In the genomic region with DNA sequence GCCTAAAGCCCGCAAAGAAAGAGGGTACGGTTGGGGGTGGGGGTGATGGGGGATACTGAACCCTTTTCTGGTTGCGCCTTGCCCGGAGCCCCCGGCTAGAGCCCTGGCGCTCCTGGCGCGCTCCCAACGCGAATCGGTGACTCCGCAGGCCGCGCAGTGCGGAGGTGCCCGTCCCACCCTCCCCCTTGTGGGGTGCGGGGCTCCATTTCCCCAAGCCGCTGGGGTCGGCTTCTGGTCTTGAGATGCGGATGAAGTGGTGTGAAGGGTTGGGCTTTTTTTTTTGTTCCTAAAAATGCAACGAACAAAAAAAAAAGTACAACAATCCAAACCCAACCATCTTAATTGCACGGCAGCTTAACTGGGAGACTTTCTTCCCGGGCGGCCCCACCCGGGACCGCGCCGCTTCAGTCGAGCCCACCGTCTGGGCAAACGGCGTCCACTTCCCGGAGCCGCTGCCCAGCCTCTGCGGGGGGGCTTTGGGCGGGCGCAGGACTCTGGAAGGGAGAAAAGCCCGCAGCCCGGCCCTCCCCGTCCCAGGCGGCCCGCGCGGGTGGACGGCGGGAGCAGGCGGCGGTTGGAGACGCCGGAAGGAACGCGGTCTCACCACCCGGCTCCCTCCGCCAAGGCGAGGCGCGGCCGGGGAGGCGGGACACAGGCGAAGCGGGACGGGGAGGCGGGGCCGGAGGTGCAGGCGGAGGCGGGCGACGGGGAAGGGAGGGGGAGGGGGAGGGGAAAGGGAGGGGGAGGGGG, we compare ENCODE assay signal across 8 cellular contexts. TPM values are rescaled to one million over a fixed set of nuclear protein-coding genes. Genes with fewer than 3 reads are reported as not detected.
DNase-seq lines count a peak whose midpoint lies in the region; TF ChIP-seq lines count a peak whose summit lies in the region.

No MANE protein-coding gene starts in this region.

- POLR2A ChIA-PET in HEK293 (lab: Yijun Ruan, JAX), result interaction anchor here (0.6 to 2.4 kb wide), 11 partner anchors 9 to 392 kb away, joined by 3 to 23 read pairs (median 4); partner anchors contain the start of gene SPRYD7

- H3K9me3 ChIP-seq in HEK293 (ENCODE audit: control insufficient read depth, insufficient read depth, low read depth, low read length) (no peaks in the 10 kb centered on the region), ascending aorta (no peaks in the 10 kb centered on the region), uterus (no peaks in the 10 kb centered on the region)

- DNase-seq in GM04504 (ENCODE audit: low read depth) (peak; percentile 83), NCI-H1092 (lab: John Stamatoyannopoulos, UW) (peak; percentile 66), T-helper 22 cell (ENCODE audit: low read depth) (peak; percentile 80), ascending aorta (ENCODE audit: low spot score in 2 of 2) (peak; percentile 76 to 96), hepatic stellate cell (ENCODE audit: low spot score) (peak; percentile 87), uterus (peak; percentile 92 to 93)

- peak overlapping the region; percentile 35 for H3K9ac ChIP-seq in rectal smooth muscle tissue (ENCODE audit: low read length)

- H3K4me1 ChIP-seq in HEK293 (ENCODE audit: control insufficient read depth, insufficient read depth, low read length) (0 out of 2 replicates have a peak, but pooled peaks cover 3% of the 10 kb centered on the region), ascending aorta (peaks cover 13 to 33% of the 10 kb centered on the region in 2 donors), rectal smooth muscle tissue (ENCODE audit: control insufficient read depth, insufficient read depth, low read length) (peaks cover 13% of the 10 kb centered on the region), uterus (peaks cover 5 to 7% of the 10 kb centered on the region in 2 donors)

- CTCF ChIA-PET in HEK293 (lab: Yijun Ruan, JAX), result interaction anchor here (0.7 to 1.7 kb wide), 7 partner anchors 12 to 1312 kb away, joined by 3 to 7 read pairs (median 4); partner anchors contain the start of gene SPRYD7

- H3K27me3 ChIP-seq in ascending aorta (no peaks in the 10 kb centered on the region), rectal smooth muscle tissue (ENCODE audit: control insufficient read depth, insufficient read depth, low read length) (no peaks in the 10 kb centered on the region), uterus (no peaks in the 10 kb centered on the region)

- intact Hi-C loops in ascending aorta (cut with DNase I), result loop anchor here (1.0 to 5.0 kb wide), 6 partner anchors 60 to 914 kb away; partner anchors contain the start of genes KPNA3 and SPRYD7
- intact Hi-C loops in uterus (cut with DNase I; ENCODE audit: low total_unique reads), result loop anchor here (2.0 kb wide), 1 partner anchor 84 kb away; no protein-coding TSS in a partner anchor

- H3K4me3 ChIP-seq in HEK293 (ENCODE audit: low read depth, low read length), result peak overlapping the region; percentile 56
- peak overlapping the region; percentile 96 to 99 for H3K4me3 ChIP-seq in ascending aorta
- H3K4me3 ChIP-seq in rectal smooth muscle tissue (ENCODE audit: low read length), result peak overlapping the region; percentile 73
- H3K4me3 ChIP-seq in uterus, result peak overlapping the region; percentile 70 to 84

- peak in 1 of 2 donors; percentile 35 for TF ChIP-seq POLR2A in uterus (IDR thresholded peaks at IDR 0.05)

- TF ChIP-seq CTCF in HEK293 (tag by site-specific recombination; IDR thresholded peaks at IDR 0.05) (no peak), ascending aorta (IDR thresholded peaks at IDR 0.05) (no peak), uterus (IDR thresholded peaks at IDR 0.05) (no peak)

- H3K36me3 ChIP-seq in HEK293 (ENCODE audit: control insufficient read depth in 2 of 2, insufficient read depth in 1 of 2, low read length in 2 of 2) (peaks cover 8 to 24% of the 10 kb centered on the region in 2 experiments; a peak in 2 of 3 replicates), ascending aorta (peaks cover 3 to 14% of the 10 kb centered on the region in 2 donors), rectal smooth muscle tissue (ENCODE audit: control insufficient read depth, insufficient read depth, low read length) (no peaks in the 10 kb centered on the region), uterus (no peaks in the 10 kb centered on the region)

- H3K27ac ChIP-seq in HEK293 (ENCODE audit: extremely low read depth, low read depth, low read length) (peak overlapping the region; percentile 86), ascending aorta (peak overlapping the region; percentile 98 to 99), rectal smooth muscle tissue (ENCODE audit: low read depth, low read length) (peak overlapping the region; percentile 95), uterus (peak overlapping the region; percentile 98)

TF ChIP-seq in HEK293, 187 proteins besides CTCF, POLR2A, EP300 and RAD21 (continues in another document):
- TF ChIP-seq PATZ1 (tag by site-specific recombination; IDR thresholded peaks at IDR 0.05) (peak; percentile 39; the same call in 1 of the 2 replicates), ZFHX2 (tag by site-specific recombination; conservative IDR thresholded peaks at IDR 0.05) (no peak), ZNF202 (tag by site-specific recombination; IDR thresholded peaks at IDR 0.05; ENCODE audit: borderline replicate concordance) (no peak), ZNF184 (tag by site-specific recombination; IDR thresholded peaks at IDR 0.05) (no peak), ZNF302 (tag by site-specific recombination; IDR thresholded peaks at IDR 0.05; ENCODE audit: low read depth) (no peak), ZNF561 (tag by site-specific recombination; IDR thresholded peaks at IDR 0.05; ENCODE audit: borderline replicate concordance) (0 out of 2 replicates have a peak, but pooled peaks have one; percentile 25), ZSCAN30 (tag by site-specific recombination; IDR thresholded peaks at IDR 0.05) (peak; percentile 78; the same call in 1 of the 2 replicates), ZBTB1 (tag by site-specific recombination; IDR thresholded peaks at IDR 0.05) (no peak), KLF9 (tag by site-specific recombination; IDR thresholded peaks at IDR 0.05; ENCODE audit: low read depth) (no peak), IKZF3 (tag by site-specific recombination; IDR thresholded peaks at IDR 0.05) (peak; percentile 62), ZNF596 (tag by site-specific recombination; IDR thresholded peaks at IDR 0.05) (0 out of 2 replicates have a peak, but pooled peaks have one; percentile 13), ZNF473 (tag by site-specific recombination; IDR thresholded peaks at IDR 0.05) (no peak), ZBTB48 (tag by site-specific recombination; IDR thresholded peaks at IDR 0.05) (no peak), ZBTB17 (tag by site-specific recombination; IDR thresholded peaks at IDR 0.05) (no peak), KLF1 (tag by site-specific recombination; IDR thresholded peaks at IDR 0.05) (no peak), ZBTB8A (tag by site-specific recombination; IDR thresholded peaks at IDR 0.05) (peak; percentile 13; the same call in 1 of the 2 replicates), ZNF266 (tag by site-specific recombination; IDR thresholded peaks at IDR 0.05; ENCODE audit: low read depth) (no peak), ZNF16 (tag by site-specific recombination; IDR thresholded peaks at IDR 0.05; ENCODE audit: low read depth) (no peak), ZNF830 (tag by site-specific recombination; IDR thresholded peaks at IDR 0.05; ENCODE audit: low read depth) (no peak)
- TF ChIP-seq, protein P1, sequence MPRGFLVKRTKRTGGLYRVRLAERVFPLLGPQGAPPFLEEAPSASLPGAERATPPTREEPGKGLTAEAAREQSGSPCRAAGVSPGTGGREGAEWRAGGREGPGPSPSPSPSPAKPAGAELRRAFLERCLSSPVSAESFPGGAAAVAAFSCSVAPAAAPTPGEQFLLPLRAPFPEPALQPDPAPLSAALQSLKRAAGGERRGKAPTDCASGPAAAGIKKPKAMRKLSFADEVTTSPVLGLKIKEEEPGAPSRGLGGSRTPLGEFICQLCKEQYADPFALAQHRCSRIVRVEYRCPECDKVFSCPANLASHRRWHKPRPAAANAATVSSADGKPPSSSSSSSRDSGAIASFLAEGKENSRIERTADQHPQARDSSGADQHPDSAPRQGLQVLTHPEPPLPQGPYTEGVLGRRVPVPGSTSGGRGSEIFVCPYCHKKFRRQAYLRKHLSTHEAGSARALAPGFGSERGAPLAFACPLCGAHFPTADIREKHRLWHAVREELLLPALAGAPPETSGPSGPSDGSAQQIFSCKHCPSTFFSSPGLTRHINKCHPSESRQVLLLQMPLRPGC (tag by site-specific recombination; IDR thresholded peaks at IDR 0.05), result no peak
- TF ChIP-seq, protein P2, sequence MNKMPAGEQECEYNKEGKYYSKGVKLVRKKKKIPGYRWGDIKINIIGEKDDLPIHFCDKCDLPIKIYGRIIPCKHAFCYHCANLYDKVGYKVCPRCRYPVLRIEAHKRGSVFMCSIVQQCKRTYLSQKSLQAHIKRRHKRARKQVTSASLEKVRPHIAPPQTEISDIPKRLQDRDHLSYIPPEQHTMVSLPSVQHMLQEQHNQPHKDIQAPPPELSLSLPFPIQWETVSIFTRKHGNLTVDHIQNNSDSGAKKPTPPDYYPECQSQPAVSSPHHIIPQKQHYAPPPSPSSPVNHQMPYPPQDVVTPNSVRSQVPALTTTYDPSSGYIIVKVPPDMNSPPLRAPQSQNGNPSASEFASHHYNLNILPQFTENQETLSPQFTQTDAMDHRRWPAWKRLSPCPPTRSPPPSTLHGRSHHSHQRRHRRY (tag by site-specific recombination; IDR thresholded peaks at IDR 0.05), result no peak

RNA-seq across cellular contexts. Expression of gene TRIM13, which starts 0.5 kb away (rescaled TPM):
- total RNA-seq in ascending aorta (13.4 TPM), uterus (10 to 100 TPM; 19.7 to 54.5 (median 31.0) TPM)

RNA-seq across cellular contexts. Expression of gene KCNRG, which starts 18.9 kb away (rescaled TPM):
- total RNA-seq in ascending aorta (3.3 TPM), uterus (1 to 10 TPM in 2 of 4 donors, under 1 TPM in 1, not detected in 1; 0.51 to 6.4 (median 1.7) TPM)

Comparison
In these comparisons a context has a peak if more than half of its experiments do, and no peak if none do; other contexts are left out.
1. Peak in every context shown above with its lines: DNase-seq, H3K4me3 ChIP-seq and H3K27ac ChIP-seq.